In genomic region chr19:1253514-1254080, GRCh38 we compare ENCODE assay signal across 1 cellular context.
TF ChIP-seq lines count a peak whose summit lies in the region.

No MANE protein-coding gene starts in this region.

TF ChIP-seq in HepG2, 621 proteins besides CTCF, POLR2A, EP300 and RAD21 (continued from another document and continues in another):
- no peak for TF ChIP-seq NFAT5 (CRISPR knock-in tag; IDR thresholded peaks at IDR 0.05)
- no peak for TF ChIP-seq U2AF2 (IDR thresholded peaks at IDR 0.05; ENCODE audit: low read depth, low read length)
- no peak for TF ChIP-seq HOXA9 (CRISPR knock-in tag; IDR thresholded peaks at IDR 0.05; ENCODE audit: borderline replicate concordance)
- TF ChIP-seq ZNF879 (CRISPR knock-in tag; IDR thresholded peaks at IDR 0.05): 0 out of 2 replicates have a peak, but pooled peaks have one; percentile 57
- no peak for TF ChIP-seq MNT (IDR thresholded peaks at IDR 0.05)
- TF ChIP-seq ZBTB44 (CRISPR knock-in tag; IDR thresholded peaks at IDR 0.05): no peak
- TF ChIP-seq BHLHE40 (IDR thresholded peaks at IDR 0.05; ENCODE audit: low read length): no peak
- TF ChIP-seq ZBTB49 (CRISPR knock-in tag; IDR thresholded peaks at IDR 0.05; ENCODE audit: borderline replicate concordance): no peak
- TF ChIP-seq ZNF782 (CRISPR knock-in tag; IDR thresholded peaks at IDR 0.05; ENCODE audit: borderline replicate concordance): no peak
- TF ChIP-seq MEIS2 (CRISPR knock-in tag; IDR thresholded peaks at IDR 0.05): no peak
- TF ChIP-seq SIX4 (CRISPR knock-in tag; IDR thresholded peaks at IDR 0.05): no peak
- no peak for TF ChIP-seq ZNF44 (CRISPR knock-in tag; IDR thresholded peaks at IDR 0.05)
- no peak for TF ChIP-seq TARDBP (CRISPR knock-in tag; IDR thresholded peaks at IDR 0.05)
- peak; percentile 71 for TF ChIP-seq ZNF687 (CRISPR knock-in tag; IDR thresholded peaks at IDR 0.05)
- TF ChIP-seq PHF21A (CRISPR knock-in tag; IDR thresholded peaks at IDR 0.05): peak; percentile 60; the same call in 1 of the 2 replicates
- no peak for TF ChIP-seq NFATC3 (CRISPR knock-in tag; IDR thresholded peaks at IDR 0.05)
- 0 out of 2 replicates have a peak, but pooled peaks have one; percentile 77 for TF ChIP-seq ZMAT3 (CRISPR knock-in tag; conservative IDR thresholded peaks at IDR 0.05)
- TF ChIP-seq GATAD2A (CRISPR knock-in tag; IDR thresholded peaks at IDR 0.05): peak; percentile 78
- TF ChIP-seq TRIM22 (IDR thresholded peaks at IDR 0.05): no peak
- no peak for TF ChIP-seq ZNF597 (CRISPR knock-in tag; IDR thresholded peaks at IDR 0.05)
- TF ChIP-seq ZNF780A (CRISPR knock-in tag; IDR thresholded peaks at IDR 0.05): no peak
- TF ChIP-seq PHF8 (CRISPR knock-in tag; IDR thresholded peaks at IDR 0.05): peak; percentile 26; the same call in 1 of the 2 replicates
- TF ChIP-seq ZNF407 (CRISPR knock-in tag; IDR thresholded peaks at IDR 0.05; ENCODE audit: not compliant biosample characterization): no peak
- TF ChIP-seq ZNF576 (CRISPR knock-in tag; IDR thresholded peaks at IDR 0.05): no peak
